In genomic region chr7:105224884-105225651, GRCh38 we compare ENCODE assay signal across 8 cellular contexts.
DNase-seq lines count a peak whose midpoint lies in the region; ATAC-seq, FAIRE-seq and TF ChIP-seq lines count a peak whose summit lies in the region.

No MANE protein-coding gene starts in this region.

- no peak for DNase-seq in GM12891 (ENCODE audit: insufficient read length, low spot score)
- peak; percentile 42 for DNase-seq in NCI-H2227 treated with DMSO at 0.1 percent for 48 hours (lab: John Stamatoyannopoulos, UW)
- DNase-seq in choroid plexus epithelial cell (ENCODE audit: low read depth): peak; percentile 87
- peak; percentile 37 to 68 for DNase-seq in trophoblast cell
- DNase-seq in HuH-7 (ENCODE audit: low spot score): no peak
- DNase-seq in GM23338 (ENCODE audit: low spot score): no peak

- FAIRE-seq in GM12891 (lab: Jason Lieb, UNC): peak; percentile 92

- TF ChIP-seq CTCF in choroid plexus epithelial cell (conservative IDR thresholded peaks at IDR 0.05; ENCODE audit: low read depth, low read length) (no peak), GM23338 (conservative IDR thresholded peaks at IDR 0.05; ENCODE audit: low read depth in 2 of 2) (no peak)

- H2AK5ac ChIP-seq in trophoblast cell (ENCODE audit: low read length): no peak overlapping the region

- peaks cover 52% of the 10 kb centered on the region for H3K79me2 ChIP-seq in ACC112 (ENCODE audit: control insufficient read depth, insufficient read depth, low read length, unreplicated experiment)
- peaks cover 2% of the 10 kb centered on the region for H3K79me2 ChIP-seq in trophoblast cell (ENCODE audit: control insufficient read depth, insufficient read depth, low read length, poor library complexity)
- H3K79me2 ChIP-seq in GM23338 (replicated peaks; ENCODE audit: insufficient read depth): peaks cover 77% of the 10 kb centered on the region

- H3K4me2 ChIP-seq in trophoblast cell (ENCODE audit: low read length) (no peak overlapping the region), GM23338 (no peak overlapping the region)

- no peaks in the 10 kb centered on the region for H3K9me3 ChIP-seq in trophoblast cell (ENCODE audit: insufficient read depth, low read depth, low read length)

- no peaks in the 10 kb centered on the region for H3K79me1 ChIP-seq in trophoblast cell (ENCODE audit: low read length)

- H2BK120ac ChIP-seq in trophoblast cell (ENCODE audit: insufficient read depth, low read length, poor library complexity): no peak overlapping the region

- H3K36me3 Mint-ChIP-seq in GM23338 (ENCODE audit: low read depth): peaks cover 4% of the 10 kb centered on the region; the same call in 1 of the 3 replicates

- H3K27ac ChIP-seq in ACC112 (ENCODE audit: low read depth, low read length) (peak overlapping the region; percentile 70), trophoblast cell (ENCODE audit: low read depth, low read length) (no peak overlapping the region), GM23338 (ENCODE audit: low read depth) (no peak overlapping the region; the same call in 1 of the 2 replicates)

- H2BK5ac ChIP-seq in trophoblast cell (ENCODE audit: low read depth, low read length, poor library complexity): no peak overlapping the region

- no peak overlapping the region for H2BK12ac ChIP-seq in trophoblast cell (ENCODE audit: low read length)

- H3K27ac Mint-ChIP-seq in GM23338: no peak overlapping the region

- no peak overlapping the region; the same call in 2 of the 3 replicates for H3K4me3 Mint-ChIP-seq in GM23338

- H3K23ac ChIP-seq in trophoblast cell (ENCODE audit: low read length): no peak overlapping the region

- H4K20me1 ChIP-seq in GM23338 (replicated peaks; ENCODE audit: insufficient read depth): peaks cover 3% of the 10 kb centered on the region; the same call in 1 of the 2 replicates

- peaks cover 8% of the 10 kb centered on the region for H3F3A ChIP-seq in GM23338 (replicated peaks; ENCODE audit: low read depth)

- no peaks in the 10 kb centered on the region for H3K9me3 Mint-ChIP-seq in GM23338

- no peak overlapping the region for H3K9ac ChIP-seq in trophoblast cell (ENCODE audit: low read length)

- no peak overlapping the region for H2AFZ ChIP-seq in ACC112 (ENCODE audit: low read length, unreplicated experiment)
- no peak overlapping the region for H2AFZ ChIP-seq in trophoblast cell (ENCODE audit: insufficient read depth, low read length, poor library complexity)
- H2AFZ ChIP-seq in GM23338: no peak overlapping the region

- no peaks in the 10 kb centered on the region for H3K9me2 ChIP-seq in GM23338 (ENCODE audit: insufficient read depth)

- no peak overlapping the region for H3K18ac ChIP-seq in trophoblast cell (ENCODE audit: low read length)

- no peak overlapping the region for H3K14ac ChIP-seq in trophoblast cell (ENCODE audit: low read length)

- ATAC-seq in HG02763 (IDR thresholded peaks at IDR 0.05; ENCODE audit: unreplicated experiment): peak; percentile 57
- no peak for ATAC-seq in GM23338

- no peak for TF ChIP-seq POLR2A in GM12891 (IDR thresholded peaks at IDR 0.05; ENCODE audit: low read depth, low read length)

- H4K91ac ChIP-seq in trophoblast cell (ENCODE audit: low read depth, low read length): no peak overlapping the region

- H3K27me3 ChIP-seq in ACC112 (ENCODE audit: insufficient read depth, low read length) (no peaks in the 10 kb centered on the region), trophoblast cell (ENCODE audit: insufficient read depth, low read length) (no peaks in the 10 kb centered on the region), GM23338 (ENCODE audit: insufficient read depth) (no peaks in the 10 kb centered on the region)

- no peak overlapping the region for H3K4ac ChIP-seq in trophoblast cell (ENCODE audit: low read depth, low read length)

- H4K12ac ChIP-seq in trophoblast cell (ENCODE audit: low read depth, low read length): no peak overlapping the region

- H3K27me3 Mint-ChIP-seq in GM23338 (ENCODE audit: insufficient read depth, low read depth, poor library complexity): peaks cover 2% of the 10 kb centered on the region

- WGBS in trophoblast cell (ENCODE audit: extremely low coverage, insufficient coverage, insufficient read length): no CpG with 5 or more reads among the region's 6 CpGs

- H3K4me3 ChIP-seq in ACC112 (ENCODE audit: low read depth, low read length) (peak overlapping the region; percentile 29), choroid plexus epithelial cell (ENCODE audit: low read depth, low read length) (no peak overlapping the region), trophoblast cell (ENCODE audit: low read depth, low read length) (no peak overlapping the region), GM23338 (no peak overlapping the region)

- H3K4me1 ChIP-seq in ACC112 (ENCODE audit: control insufficient read depth, insufficient read depth, low read length, unreplicated experiment): peaks cover 17% of the 10 kb centered on the region
- H3K4me1 ChIP-seq in trophoblast cell (ENCODE audit: control insufficient read depth in 1 of 2, insufficient read depth in 2 of 2, low read length in 2 of 2): no peaks in the 10 kb centered on the region
- peaks cover 19% of the 10 kb centered on the region for H3K4me1 ChIP-seq in GM23338 (ENCODE audit: insufficient read depth)

- no peak overlapping the region for H4K8ac ChIP-seq in trophoblast cell (ENCODE audit: low read depth, low read length)

- H3K4me1 Mint-ChIP-seq in GM23338: peaks cover 33% of the 10 kb centered on the region

- no peaks in the 10 kb centered on the region for H3K36me3 ChIP-seq in ACC112 (ENCODE audit: insufficient read depth, low read length)
- H3K36me3 ChIP-seq in trophoblast cell (ENCODE audit: control insufficient read depth in 1 of 2, insufficient read depth in 2 of 2, low read length in 2 of 2): no peaks in the 10 kb centered on the region
- H3K36me3 ChIP-seq in GM23338 (ENCODE audit: insufficient read depth): no peaks in the 10 kb centered on the region

TF ChIP-seq in GM12891, 5 proteins besides CTCF, POLR2A, EP300 and RAD21:
- TF ChIP-seq POLR2AphosphoS5 (IDR thresholded peaks at IDR 0.05; ENCODE audit: low read depth, low read length): no peak
- no peak for TF ChIP-seq SPI1 (IDR thresholded peaks at IDR 0.05; ENCODE audit: low read depth, low read length)
- no peak for TF ChIP-seq PAX5 (IDR thresholded peaks at IDR 0.05; ENCODE audit: insufficient read depth, low read length, severe bottlenecking)
- no peak for TF ChIP-seq TAF1 (IDR thresholded peaks at IDR 0.05; ENCODE audit: low read depth, low read length)
- TF ChIP-seq POU2F2 (IDR thresholded peaks at IDR 0.05; ENCODE audit: low read depth, low read length): no peak

TF ChIP-seq in GM23338, 12 proteins besides CTCF, POLR2A, EP300 and RAD21 (continues in another document):
- TF ChIP-seq NANOG (IDR thresholded peaks at IDR 0.05; ENCODE audit: borderline replicate concordance) (no peak), STAT1 (IDR thresholded peaks at IDR 0.05; ENCODE audit: unreplicated experiment) (no peak), CREB1 (CRISPR knock-in tag; IDR thresholded peaks at IDR 0.05; ENCODE audit: low read depth) (no peak), ETS1 (IDR thresholded peaks at IDR 0.05) (no peak)

Comparison
In these comparisons a context has a peak if more than half of its experiments do, and no peak if none do; other contexts are left out.
1. DNase-seq: peak in NCI-H2227 treated with DMSO at 0.1 percent for 48 hours (single experiment), choroid plexus epithelial cell (single experiment) and trophoblast cell (2 of 2); none in GM12891 (single experiment), HuH-7 (single experiment) and GM23338 (single experiment).